18 cellular contexts compared by ENCODE assay signal in the genomic region with DNA sequence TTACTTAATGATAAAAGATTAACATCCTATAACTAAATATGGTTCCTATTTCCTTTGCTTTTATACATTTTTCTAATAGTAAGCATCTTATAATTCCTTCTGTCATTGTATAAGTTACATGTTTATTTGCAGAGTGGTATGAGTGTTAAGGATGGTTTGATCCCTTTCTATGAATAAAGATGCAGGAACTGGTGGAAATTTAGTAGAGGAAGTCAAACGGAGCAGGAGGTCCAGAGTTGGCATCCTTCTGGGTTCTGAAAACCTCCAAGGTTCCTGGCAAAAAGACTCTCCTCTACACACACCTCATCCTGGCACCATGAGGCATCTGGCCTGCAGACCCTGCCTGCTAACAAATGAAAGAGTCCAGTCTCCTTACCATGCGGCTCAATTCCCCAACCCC.
"Had no signal": no experiment of that assay in that cellular context is flagged by ENCODE, and none has a peak within 500 bp of the region (broad histone marks: within the 10 kb centered on the region; RNA-seq: fewer than 3 reads in every experiment).

No MANE protein-coding gene starts in this region.

- H3K9me3 ChIP-seq: ovary, thyroid gland had no signal

- H3K4me3 ChIP-seq: left lung, lower lobe of right lung, neural progenitor cell, ovary, right atrium auricular region, thyroid gland, uterus had no signal

- H3K4me1 ChIP-seq: lower lobe of right lung, uterus had no signal

- H3K9ac ChIP-seq: neural progenitor cell had no signal

- DNase-seq: effector memory CD8-positive, alpha-beta T cell; erythroblast; foreskin keratinocyte; immature natural killer cell; left lung; lower lobe of right lung; mesenchymal stem cell; midbrain; nucleus accumbens; ovary; small intestine; stimulated activated CD4-positive, alpha-beta T cell treated with anti-CD3 and anti-CD28 coated beads, Interleukin-2, amount 100 ng/mL, for 48 hours; stimulated activated naive CD4-positive, alpha-beta T cell treated with Interleukin-2 at 50 U/mL for 16 hours; thyroid gland; uterus had no signal

- H3K36me3 ChIP-seq: left lung, lower lobe of right lung, neural progenitor cell, ovary, right atrium auricular region, thyroid gland, uterus had no signal

- H3K27me3 ChIP-seq: foreskin keratinocyte, left lung, neural progenitor cell, ovary, right atrium auricular region, thyroid gland, uterus had no signal

- ATAC-seq: effector memory CD8-positive, alpha-beta T cell; foreskin keratinocyte; left lung; lower lobe of right lung; natural killer cell treated with Interleukin-12 subunit alpha and Interleukin-12 subunit beta and Interleukin-15 and Interleukin-18, amount 100 ng/mL, for 72 hours had no signal

- H3K4me2 ChIP-seq: neural progenitor cell had no signal

- H3K27ac ChIP-seq: left lung, lower lobe of right lung, neural progenitor cell, ovary, right atrium auricular region, thyroid gland, uterus had no signal

- H2AFZ ChIP-seq: neural progenitor cell had no signal
